Comparison of ENCODE assay signal across 8 cellular contexts in the genomic region with DNA sequence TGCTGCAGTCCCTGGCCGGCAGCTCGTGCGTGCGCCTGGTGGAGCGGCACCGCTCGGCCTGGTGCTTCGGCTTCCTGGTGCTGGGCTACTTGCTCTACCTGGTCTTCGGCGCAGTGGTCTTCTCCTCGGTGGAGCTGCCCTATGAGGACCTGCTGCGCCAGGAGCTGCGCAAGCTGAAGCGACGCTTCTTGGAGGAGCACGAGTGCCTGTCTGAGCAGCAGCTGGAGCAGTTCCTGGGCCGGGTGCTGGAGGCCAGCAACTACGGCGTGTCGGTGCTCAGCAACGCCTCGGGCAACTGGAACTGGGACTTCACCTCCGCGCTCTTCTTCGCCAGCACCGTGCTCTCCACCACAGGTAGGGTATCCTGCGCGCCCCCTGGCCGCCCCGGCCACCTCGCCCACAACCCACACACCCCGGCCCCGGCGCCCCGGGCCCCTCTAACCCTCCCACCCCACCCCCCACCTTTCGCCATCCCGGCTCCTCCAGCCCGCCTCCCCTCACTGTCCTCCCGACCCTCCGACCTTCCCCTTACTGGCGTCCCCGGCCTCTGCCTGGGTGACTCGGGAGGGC. TPM values are rescaled to one million over a fixed set of nuclear protein-coding genes. Genes with fewer than 3 reads are reported as not detected.
DNase-seq lines count a peak whose midpoint lies in the region; ATAC-seq and TF ChIP-seq lines count a peak whose summit lies in the region.

No MANE protein-coding gene starts in this region.

- no peak for TF ChIP-seq CTCF in BJ (IDR thresholded peaks at IDR 0.05; ENCODE audit: insufficient read depth, low read depth, low read length)
- no peak for TF ChIP-seq CTCF in astrocyte of the spinal cord (IDR thresholded peaks at IDR 0.05; ENCODE audit: low read depth, low read length)
- no peak for TF ChIP-seq CTCF in smooth muscle cell (IDR thresholded peaks at IDR 0.05; ENCODE audit: borderline replicate concordance, insufficient read depth, poor library complexity, severe bottlenecking)
- TF ChIP-seq CTCF in BE2C (IDR thresholded peaks at IDR 0.05; ENCODE audit: low read depth, low read length): no peak

- H4K20me1 ChIP-seq in smooth muscle cell (ENCODE audit: low read depth): peaks cover 27% of the 10 kb centered on the region

- peaks cover 28% of the 10 kb centered on the region for H3K79me2 ChIP-seq in smooth muscle cell (ENCODE audit: low read depth)

- peaks cover 15% of the 10 kb centered on the region for H3K4me1 ChIP-seq in HUES48 (ENCODE audit: control insufficient read depth, insufficient read depth, low read length)
- H3K4me1 ChIP-seq in smooth muscle cell (ENCODE audit: low read depth): peaks cover 4% of the 10 kb centered on the region
- H3K4me1 ChIP-seq in BE2C: no peaks in the 10 kb centered on the region

- peaks cover 8% of the 10 kb centered on the region for H3F3A ChIP-seq in smooth muscle cell (ENCODE audit: low read depth)

- H3K27me3 ChIP-seq in BJ (ENCODE audit: control insufficient read depth, insufficient read depth, low read length) (no peaks in the 10 kb centered on the region), HUES48 (ENCODE audit: control insufficient read depth, insufficient read depth, low read length) (peaks cover 34% of the 10 kb centered on the region), smooth muscle cell (ENCODE audit: low read depth) (no peaks in the 10 kb centered on the region), BE2C (peaks cover 35% of the 10 kb centered on the region)

- no peaks in the 10 kb centered on the region for H3K9me3 ChIP-seq in HUES48 (ENCODE audit: control insufficient read depth, insufficient read depth, low read length)
- no peaks in the 10 kb centered on the region for H3K9me3 ChIP-seq in smooth muscle cell (replicated peaks; ENCODE audit: low read depth)
- no peaks in the 10 kb centered on the region for H3K9me3 ChIP-seq in BE2C

- peak overlapping the region; percentile 92 for H3K4me2 ChIP-seq in smooth muscle cell

- CTCF ChIA-PET in BJ (lab: Yijun Ruan, JAX): no interaction called here

- H3K9ac ChIP-seq in HUES48 (ENCODE audit: low read depth, low read length): peak overlapping the region; percentile 79; the same call in 1 of the 2 replicates
- H3K9ac ChIP-seq in smooth muscle cell (ENCODE audit: low read depth): peak overlapping the region; percentile 66

- 2% methylated on average over 38 of the region's 43 CpGs for whole genome bisulfite sequencing in smooth muscle cell (ENCODE audit: low lambda C conversion rate)

- H3K36me3 ChIP-seq in BJ (ENCODE audit: control insufficient read depth, insufficient read depth, low read length): no peaks in the 10 kb centered on the region
- 0 out of 2 replicates have a peak, but pooled peaks cover 2% of the 10 kb centered on the region for H3K36me3 ChIP-seq in HUES48 (ENCODE audit: control insufficient read depth, insufficient read depth, low read length)
- H3K36me3 ChIP-seq in smooth muscle cell (ENCODE audit: low read depth): no peaks in the 10 kb centered on the region
- no peaks in the 10 kb centered on the region for H3K36me3 ChIP-seq in BE2C

- peak overlapping the region; percentile 87 for H3K4me3 ChIP-seq in BJ (ENCODE audit: low read depth, low read length)
- H3K4me3 ChIP-seq in HUES48 (ENCODE audit: low read depth, low read length): peak overlapping the region; percentile 84
- H3K4me3 ChIP-seq in astrocyte of the spinal cord (ENCODE audit: low read depth, low read length): peak overlapping the region; percentile 72
- H3K4me3 ChIP-seq in iPS-11a (ENCODE audit: low read depth, low read length): peak overlapping the region; percentile 81
- H3K4me3 ChIP-seq in smooth muscle cell: peak overlapping the region; percentile 91
- no peak overlapping the region for H3K4me3 ChIP-seq in BE2C (ENCODE audit: low read depth, low read length)

- in situ Hi-C loops in astrocyte of the spinal cord (cut with HindIII; ENCODE audit: low sequenced_read_pairs): no loop called here

- H2AFZ ChIP-seq in smooth muscle cell (ENCODE audit: low read depth): peak overlapping the region; percentile 84

- H3K27ac ChIP-seq in HUES48 (ENCODE audit: low read depth, low read length) (peak overlapping the region; percentile 60), smooth muscle cell (ENCODE audit: low read depth) (peak overlapping the region; percentile 49)

- DNase-seq in BJ (ENCODE audit: low read depth): no peak
- peak; percentile 50 for DNase-seq in astrocyte of the spinal cord (ENCODE audit: low read depth, low spot score)
- peak; percentile 57 for DNase-seq in smooth muscle cell (lab: John Stamatoyannopoulos, UW; ENCODE audit: unreplicated experiment)
- no peak for DNase-seq in effector CD4-positive, alpha-beta T cell
- no peak for DNase-seq in BE2C

- POLR2A ChIA-PET in BJ (lab: Charles Lee): no interaction called here

- peak; percentile 53 for ATAC-seq in GM18909 (IDR thresholded peaks at IDR 0.05; ENCODE audit: poor library complexity, unreplicated experiment)

RNA-seq across cellular contexts. Expression of a gene that starts 0.4 kb away (rescaled TPM):
- polyA plus RNA-seq in BJ (2011; rRNA removed) (2.7 and 3.0 TPM in 2 replicates), smooth muscle cell (16.6 and 17.5 TPM in 2 replicates)
- polyA minus RNA-seq in BJ (2011; rRNA and poly(A)+ RNA removed): 2.1 and 3.2 TPM in 2 replicates
- total RNA-seq in smooth muscle cell: 16.8 and 17.1 TPM in 2 replicates
- polyA plus RNA-seq in BE2C (2012; ENCODE audit: insufficient read depth, insufficient read length, low read depth): not detected

Comparison
In these comparisons a context has a peak if more than half of its experiments do, and no peak if none do; other contexts are left out.
1. DNase-seq: peak in astrocyte of the spinal cord (single experiment) and smooth muscle cell (single experiment); none in BJ (single experiment), effector CD4-positive, alpha-beta T cell (single experiment) and BE2C (single experiment).